ENCODE assay signal across 1 cellular context in genomic region chr9:137075275-137075775, GRCh38.
TF ChIP-seq lines count a peak whose summit lies in the region.

No MANE protein-coding gene starts in this region.

TF ChIP-seq in HEK293, 187 proteins besides CTCF, POLR2A, EP300 and RAD21 (continued from another document):
- TF ChIP-seq PRDM10 (tag by site-specific recombination; IDR thresholded peaks at IDR 0.05) = no peak
- no peak for TF ChIP-seq ZNF184 (tag by site-specific recombination; IDR thresholded peaks at IDR 0.05)
- TF ChIP-seq ZNF394 (tag by site-specific recombination; IDR thresholded peaks at IDR 0.05; ENCODE audit: borderline replicate concordance) = peak; percentile 50; the same call in 1 of the 2 replicates
- TF ChIP-seq ZNF114 (tag by site-specific recombination; IDR thresholded peaks at IDR 0.05) = no peak
- TF ChIP-seq ZNF248 (tag by site-specific recombination; IDR thresholded peaks at IDR 0.05) = no peak
